14 cellular contexts compared by ENCODE assay signal in genomic region chr3:52671676-52672075, GRCh38. TPM values are rescaled to one million over a fixed set of nuclear protein-coding genes. Genes with fewer than 3 reads are reported as not detected.
DNase-seq lines count a peak whose midpoint lies in the region; ATAC-seq and TF ChIP-seq lines count a peak whose summit lies in the region.
"Had no signal": no experiment of that assay in that cellular context is flagged by ENCODE, and none has a peak within 500 bp of the region (broad histone marks: within the 10 kb centered on the region; RNA-seq: fewer than 3 reads in every experiment).

No MANE protein-coding gene starts in this region.

- peaks cover 0 to 16% of the 10 kb centered on the region in 2 experiments; a peak in 2 of 4 replicates for H3K4me1 ChIP-seq in SK-N-SH (ENCODE audit: control insufficient read depth in 1 of 2, insufficient read depth in 2 of 2, low read depth in 1 of 2, low read length in 1 of 2)
- peaks cover 17% of the 10 kb centered on the region for H3K4me1 ChIP-seq in fibroblast of lung (ENCODE audit: control insufficient read depth, extremely low read depth, insufficient read depth, low read length)
- H3K4me1 ChIP-seq in spleen = peaks cover 8 to 36% (median 18%) of the 10 kb centered on the region in 6 donors

- in situ Hi-C loops in GM13976 (cut with MboI; ENCODE audit: low sequenced_read_pairs, unreplicated experiment) = no loop called here

- no peak overlapping the region for H3K4me3 Mint-ChIP-seq in activated CD4-positive, alpha-beta memory T cell treated with anti-CD3 and anti-CD28 coated beads, Interleukin-2, amount 10 ng/mL, durations not matched to agents 7 days and 5 days

- DNase-seq in SK-N-SH = no peak
- no peak for DNase-seq in activated CD4-positive, alpha-beta memory T cell treated with anti-CD3 and anti-CD28 coated beads, Interleukin-2, amount 10 ng/mL, durations not matched to agents 7 days and 5 days
- DNase-seq in fibroblast of lung (ENCODE audit: low read depth in 2 of 2) = peak in 1 of 2 donors; percentile 20
- DNase-seq in spleen = no peak
- DNase-seq in GM13976 (ENCODE audit: low spot score) = no peak
- DNase-seq: activated CD4-positive, alpha-beta T cell treated with anti-CD3 and anti-CD28 coated beads, Interleukin-2, amount 50 U/mL, for 1 hour; DMS79; left cardiac atrium; NCI-H2171 treated with DMSO at 0.1 percent for 48 hours; SHP77 had no signal

- peak overlapping the region; percentile 68 for H3K9ac ChIP-seq in SK-N-SH
- no peak overlapping the region for H3K9ac ChIP-seq in fibroblast of lung (ENCODE audit: insufficient read depth, low read length)

- TF ChIP-seq POLR2A in spleen (IDR thresholded peaks at IDR 0.05) = no peak

- WGBS in SK-N-SH (ENCODE audit: low lambda C conversion rate) = 68% methylated on average over 1 of the region's 1 CpG
- 40 to 48% (median 44%) methylated on average over 1 of the region's 1 CpG for WGBS in spleen, 5 donors

- no peaks in the 10 kb centered on the region for H3K9me2 ChIP-seq in SK-N-SH

- H3K79me2 ChIP-seq in SK-N-SH (ENCODE audit: insufficient read depth) (peaks cover 63% of the 10 kb centered on the region), fibroblast of lung (ENCODE audit: control insufficient read depth, insufficient read depth, low read length) (peaks cover 13% of the 10 kb centered on the region)

- POLR2A ChIA-PET in SK-N-SH (lab: Yijun Ruan, JAX) = no interaction called here
- POLR2A ChIA-PET in activated CD4-positive, alpha-beta memory T cell treated with anti-CD3 and anti-CD28 coated beads, Interleukin-2, amount 10 ng/mL, durations not matched to agents 7 days and 5 days (lab: Charles Lee) = interaction anchor here (1.3 to 2.3 kb wide), 2 partner anchors 13 to 15 kb away, joined by 4 to 12 read pairs; partner anchors contain the start of gene PBRM1

- H3K4me2 ChIP-seq in SK-N-SH (peak overlapping the region; percentile 61; the same call in 1 of the 2 replicates), fibroblast of lung (ENCODE audit: extremely low read depth, insufficient read depth, low read length) (peak overlapping the region; percentile 13)

- H3F3A ChIP-seq in SK-N-SH (replicated peaks; ENCODE audit: insufficient read depth) = peaks cover 36% of the 10 kb centered on the region

- peak overlapping the region; percentile 86 for H3K27ac Mint-ChIP-seq in activated CD4-positive, alpha-beta memory T cell treated with anti-CD3 and anti-CD28 coated beads, Interleukin-2, amount 10 ng/mL, durations not matched to agents 7 days and 5 days

- TF ChIP-seq EP300 in SK-N-SH (IDR thresholded peaks at IDR 0.05; ENCODE audit: borderline replicate concordance in 1 of 2, low read depth in 1 of 2, low read length in 1 of 2) = no peak

- H3K27me3 Mint-ChIP-seq in activated CD4-positive, alpha-beta memory T cell treated with anti-CD3 and anti-CD28 coated beads, Interleukin-2, amount 10 ng/mL, durations not matched to agents 7 days and 5 days = no peaks in the 10 kb centered on the region

- ATAC-seq in SK-N-SH treated with all-trans-retinoic acid at 6 μM for 48 hours (no peak), HG03442 (IDR thresholded peaks at IDR 0.05; ENCODE audit: unreplicated experiment) (no peak), HG03520 (IDR thresholded peaks at IDR 0.05; ENCODE audit: unreplicated experiment) (no peak)
- ATAC-seq: HepG2 had no signal

- H3K4me3 ChIP-seq in SK-N-SH (ENCODE audit: low read depth in 2 of 2, low read length in 1 of 2) (no peak overlapping the region), fibroblast of lung (replicated peaks in 1 of 4; ENCODE audit: control extremely low read depth in 1 of 4, insufficient read depth in 1 of 4, low read depth in 3 of 4, low read length in 4 of 4) (no peak overlapping the region), spleen (no peak overlapping the region)

- CTCF ChIA-PET in SK-N-SH (lab: Yijun Ruan, JAX) = no interaction called here
- CTCF ChIA-PET in activated CD4-positive, alpha-beta memory T cell treated with anti-CD3 and anti-CD28 coated beads, Interleukin-2, amount 10 ng/mL, durations not matched to agents 7 days and 5 days (lab: Charles Lee) = interaction anchor here (0.9 to 1.0 kb wide), 2 partner anchors 13 to 35 kb away, joined by 3 to 5 read pairs; no protein-coding TSS in a partner anchor

- H2AFZ ChIP-seq in SK-N-SH (ENCODE audit: low read depth) (no peak overlapping the region), fibroblast of lung (ENCODE audit: low read length) (no peak overlapping the region)

- H3K36me3 Mint-ChIP-seq in activated CD4-positive, alpha-beta memory T cell treated with anti-CD3 and anti-CD28 coated beads, Interleukin-2, amount 10 ng/mL, durations not matched to agents 7 days and 5 days (ENCODE audit: low read depth) = peaks cover 64% of the 10 kb centered on the region

- H3K36me3 ChIP-seq in SK-N-SH (replicated peaks in 1 of 2; ENCODE audit: control insufficient read depth in 1 of 2, insufficient read depth in 2 of 2, low read length in 1 of 2) (peaks cover 23 to 52% of the 10 kb centered on the region in 2 experiments), fibroblast of lung (ENCODE audit: control insufficient read depth, insufficient read depth, low read length) (peaks cover 2% of the 10 kb centered on the region), spleen (peaks cover 0 to 88% (median 53%) of the 10 kb centered on the region in 6 donors)

- H3K27ac ChIP-seq in SK-N-SH (ENCODE audit: low read depth in 2 of 2, low read length in 1 of 2) = peak overlapping the region; percentile 48 to 99; a peak in 3 of 4 replicates
- peak overlapping the region; percentile 88 for H3K27ac ChIP-seq in fibroblast of lung (ENCODE audit: insufficient read depth, low read length)
- peak overlapping the region in 6 of 8 donors; percentile 39 to 73 (median 45) for H3K27ac ChIP-seq in spleen

- peaks cover 31% of the 10 kb centered on the region for H3K4me1 Mint-ChIP-seq in activated CD4-positive, alpha-beta memory T cell treated with anti-CD3 and anti-CD28 coated beads, Interleukin-2, amount 10 ng/mL, durations not matched to agents 7 days and 5 days

- H3K27me3 ChIP-seq in SK-N-SH (ENCODE audit: insufficient read depth) (no peaks in the 10 kb centered on the region), fibroblast of lung (ENCODE audit: control insufficient read depth, insufficient read depth, low read length) (no peaks in the 10 kb centered on the region), spleen (replicated peaks in 1 of 7) (no peaks in the 10 kb centered on the region)

- intact Hi-C loops in spleen (cut with DNase I; ENCODE audit: low total_unique reads) = no loop called here

- TF ChIP-seq RAD21 in SK-N-SH (IDR thresholded peaks at IDR 0.05; ENCODE audit: low read length) = no peak

- no peaks in the 10 kb centered on the region for H4K20me1 ChIP-seq in SK-N-SH (ENCODE audit: insufficient read depth)
- H4K20me1 ChIP-seq in fibroblast of lung (ENCODE audit: control insufficient read depth, extremely low read depth, insufficient read depth, low read length) = no peaks in the 10 kb centered on the region

- TF ChIP-seq CTCF in SK-N-SH (IDR thresholded peaks at IDR 0.05) (no peak), fibroblast of lung (conservative IDR thresholded peaks at IDR 0.05 in 1 of 2, IDR thresholded peaks at IDR 0.05 in 1 of 2; ENCODE audit: low read depth in 1 of 2, low read length in 2 of 2) (no peak), spleen (IDR thresholded peaks at IDR 0.05 in 8 of 11, conservative IDR thresholded peaks at IDR 0.05 in 3 of 11) (no peak), GM13976 (IDR thresholded peaks at IDR 0.05; ENCODE audit: borderline replicate concordance, control extremely low read depth, extremely low read depth, insufficient read depth, missing control alignments) (no peak)

- H3K9me3 Mint-ChIP-seq in activated CD4-positive, alpha-beta memory T cell treated with anti-CD3 and anti-CD28 coated beads, Interleukin-2, amount 10 ng/mL, durations not matched to agents 7 days and 5 days = no peaks in the 10 kb centered on the region

- H3K9me3 ChIP-seq in SK-N-SH (no peaks in the 10 kb centered on the region), fibroblast of lung (ENCODE audit: control insufficient read depth, insufficient read depth, low read depth, low read length) (no peaks in the 10 kb centered on the region), spleen (no peaks in the 10 kb centered on the region)

RNA-seq across cellular contexts. Expression of gene PBRM1, which starts 14.0 kb away (rescaled TPM):
- polyA plus RNA-seq in SK-N-SH (2012; rRNA removed) (14.0 and 14.3 TPM in 2 replicates), fibroblast of lung (36.2 and 37.2 TPM in 2 replicates), spleen (10 to 100 TPM in 1 of 3 donors, 1 to 10 TPM in 2; 5.7 to 10.6 (median 6.2) TPM)
- polyA plus RNA-seq in SK-N-SH (2012; cell fraction: cytosol; rRNA removed) = 13.5 and 14.0 TPM in 2 replicates
- 14.1 and 19.1 TPM in 2 replicates for polyA plus RNA-seq in SK-N-SH (2012; cell fraction: nucleus; rRNA removed)
- 10 to 100 TPM; 69.0 to 70.2 TPM for total RNA-seq in activated CD4-positive, alpha-beta memory T cell treated with anti-CD3 and anti-CD28 coated beads, Interleukin-2, amount 10 ng/mL, durations not matched to agents 7 days and 5 days
- total RNA-seq in fibroblast of lung (97.3 and 112 TPM in 2 replicates), spleen (100 to 1,000 TPM in 3 of 7 donors, 10 to 100 TPM in 4; 60.0 to 125 (median 82.8) TPM)
- polyA plus RNA-seq in fibroblast of lung (2012) = 26.0 and 29.6 TPM in 2 replicates
- 46.4 and 46.9 TPM in 2 replicates for polyA minus RNA-seq in fibroblast of lung (ENCODE audit: low replicate concordance)

RNA-seq across cellular contexts. Expression of gene GNL3, which starts 14.2 kb away (rescaled TPM):
- polyA plus RNA-seq in SK-N-SH (2012; rRNA removed) (55.0 and 77.0 TPM in 2 replicates), fibroblast of lung (71.5 and 75.2 TPM in 2 replicates), spleen (10 to 100 TPM; 61.8 to 70.4 (median 68.0) TPM)
- polyA plus RNA-seq in SK-N-SH (2012; cell fraction: cytosol; rRNA removed) = 58.5 and 71.5 TPM in 2 replicates
- 107 and 224 TPM in 2 replicates for polyA plus RNA-seq in SK-N-SH (2012; cell fraction: nucleus; rRNA removed)
- 10 to 100 TPM; 66.8 to 67.5 TPM for total RNA-seq in activated CD4-positive, alpha-beta memory T cell treated with anti-CD3 and anti-CD28 coated beads, Interleukin-2, amount 10 ng/mL, durations not matched to agents 7 days and 5 days
- total RNA-seq in fibroblast of lung (99.9 and 145 TPM in 2 replicates), spleen (10 to 100 TPM; 49.8 to 87.8 (median 67.3) TPM)
- polyA plus RNA-seq in fibroblast of lung (2012) = 68.1 and 74.8 TPM in 2 replicates
- polyA minus RNA-seq in fibroblast of lung (ENCODE audit: low replicate concordance) = 3.7 and 6.7 TPM in 2 replicates

RNA-seq across cellular contexts. Expression of gene GLT8D1, which starts 33.9 kb away (rescaled TPM):
- polyA plus RNA-seq in SK-N-SH (2012; rRNA removed) (102 and 135 TPM in 2 replicates), fibroblast of lung (99.6 and 160 TPM in 2 replicates), spleen (10 to 100 TPM; 21.8 to 26.3 (median 25.1) TPM)
- 117 and 120 TPM in 2 replicates for polyA plus RNA-seq in SK-N-SH (2012; cell fraction: cytosol; rRNA removed)
- polyA plus RNA-seq in SK-N-SH (2012; cell fraction: nucleus; rRNA removed) = 140 and 196 TPM in 2 replicates
- 10 to 100 TPM; 43.4 to 46.7 TPM for total RNA-seq in activated CD4-positive, alpha-beta memory T cell treated with anti-CD3 and anti-CD28 coated beads, Interleukin-2, amount 10 ng/mL, durations not matched to agents 7 days and 5 days
- total RNA-seq in fibroblast of lung (107 and 116 TPM in 2 replicates), spleen (10 to 100 TPM; 23.5 to 53.9 (median 42.4) TPM)
- polyA plus RNA-seq in fibroblast of lung (2012) = 69.6 and 93.0 TPM in 2 replicates
- 29.9 and 71.9 TPM in 2 replicates for polyA minus RNA-seq in fibroblast of lung (ENCODE audit: low replicate concordance)

RNA-seq across cellular contexts. Expression of gene SPCS1, which starts 34.2 kb away (rescaled TPM):
- polyA plus RNA-seq in SK-N-SH (2012; rRNA removed) = 191 and 198 TPM in 2 replicates
- 226 and 248 TPM in 2 replicates for polyA plus RNA-seq in SK-N-SH (2012; cell fraction: cytosol; rRNA removed)
- polyA plus RNA-seq in SK-N-SH (2012; cell fraction: nucleus; rRNA removed) = 34.2 and 53.4 TPM in 2 replicates
- 100 to 1,000 TPM; 107 to 108 TPM for total RNA-seq in activated CD4-positive, alpha-beta memory T cell treated with anti-CD3 and anti-CD28 coated beads, Interleukin-2, amount 10 ng/mL, durations not matched to agents 7 days and 5 days
- total RNA-seq in fibroblast of lung = 46.0 and 49.0 TPM in 2 replicates
- polyA plus RNA-seq in fibroblast of lung = 134 and 151 TPM in 2 replicates
- polyA plus RNA-seq in fibroblast of lung (2012) = 179 and 184 TPM in 2 replicates
- 44.4 and 51.3 TPM in 2 replicates for polyA minus RNA-seq in fibroblast of lung (ENCODE audit: low replicate concordance)
- total RNA-seq in spleen = 100 to 1,000 TPM in 3 of 7 donors, 10 to 100 TPM in 4; 56.5 to 154 (median 80.3) TPM
- polyA plus RNA-seq in spleen = 100 to 1,000 TPM in 2 of 3 donors, 10 to 100 TPM in 1; 92.4 to 125 (median 122) TPM
